In genomic region chr4:42292192-42292591, GRCh38 we compare ENCODE assay signal across 7 cellular contexts.
DNase-seq lines count a peak whose midpoint lies in the region; TF ChIP-seq lines count a peak whose summit lies in the region.
"Not testable (repeated sequence)": the region's sequence is repeated elsewhere in the genome, so short reads cannot be mapped to it uniquely, and the experiment has no call there.

No MANE protein-coding gene starts in this region.

- H3K27ac ChIP-seq in dorsolateral prefrontal cortex: peak overlapping the region in 3 of 59 donors; percentile 18 to 62 (median 26)
- H3K27ac ChIP-seq in substantia nigra (ENCODE audit: low read depth, low read length, poor library complexity, severe bottlenecking): not testable (repeated sequence)

- not testable (repeated sequence) for TF ChIP-seq CTCF in dorsolateral prefrontal cortex (IDR thresholded peaks at IDR 0.05 in 54 of 56, conservative IDR thresholded peaks at IDR 0.05 in 2 of 56; ENCODE audit: low read depth in 1 of 56, partially characterized antibody in 56 of 56)

- H3K27me3 ChIP-seq in dorsolateral prefrontal cortex: not testable (repeated sequence)

- intact Hi-C loops in dorsolateral prefrontal cortex (cut with DNase I): not testable (repeated sequence)

- peak overlapping the region in 38 of 59 donors; percentile 1 to 52 (median 34) for H3K4me3 ChIP-seq in dorsolateral prefrontal cortex

- DNase-seq in Ammon's horn (ENCODE audit: low spot score) (peak; percentile 51), NCI-H1092 treated with DMSO at 0.1 percent for 48 hours (lab: John Stamatoyannopoulos, UW) (peak; percentile 25), dorsolateral prefrontal cortex (peak in 6 of 10 donors; percentile 48 to 71 (median 58)), globus pallidus (ENCODE audit: low spot score) (peak; percentile 35), midbrain (lab: John Stamatoyannopoulos, UW) (peak; percentile 4), pons (ENCODE audit: low spot score) (peak; percentile 70), substantia nigra (lab: John Stamatoyannopoulos, UW) (peak in 28 of 49 donors; percentile 1 to 47 (median 13))

Comparison
In these comparisons a context has a peak if more than half of its experiments do, and no peak if none do; other contexts are left out.
1. DNase-seq: peak in every context shown above with its lines; median percentile 70 in pons; 58 in dorsolateral prefrontal cortex; 51 in Ammon's horn; 35 in globus pallidus; 25 in NCI-H1092 treated with DMSO at 0.1 percent for 48 hours; 13 in substantia nigra; 4 in midbrain.